ENCODE assay signal across 9 cellular contexts in genomic region chr4:86556791-86557415, GRCh38. TPM values are rescaled to one million over a fixed set of nuclear protein-coding genes. Genes with fewer than 3 reads are reported as not detected.
DNase-seq lines count a peak whose midpoint lies in the region; ATAC-seq and TF ChIP-seq lines count a peak whose summit lies in the region.
"Had no signal": no experiment of that assay in that cellular context is flagged by ENCODE, and none has a peak within 500 bp of the region (broad histone marks: within the 10 kb centered on the region; RNA-seq: fewer than 3 reads in every experiment).

No MANE protein-coding gene starts in this region.

- H3K9me3 Mint-ChIP-seq in osteocyte (ENCODE audit: unreplicated experiment): no peaks in the 10 kb centered on the region

- DNase-seq in amniotic epithelial cell (ENCODE audit: low read depth) (peak; percentile 7), osteocyte (ENCODE audit: extremely low spot score, unreplicated experiment) (no peak), NCI-H526 (lab: John Stamatoyannopoulos, UW) (no peak), cardiac septum (ENCODE audit: low spot score) (no peak), NCI-H524 (lab: John Stamatoyannopoulos, UW) (no peak)
- DNase-seq: activated T-cell treated with anti-CD3 and anti-CD28 coated beads, Interleukin-2, amount 50 U/mL, for 48 hours; Peyer's patch had no signal

- no peaks in the 10 kb centered on the region for H3K36me3 Mint-ChIP-seq in osteocyte (ENCODE audit: unreplicated experiment)

- intact Hi-C loops in cardiac septum (cut with DNase I): no loop called here

- H3K27ac Mint-ChIP-seq in osteocyte (ENCODE audit: unreplicated experiment): peak overlapping the region; percentile 98

- H3K27me3 Mint-ChIP-seq in osteocyte (ENCODE audit: unreplicated experiment): no peaks in the 10 kb centered on the region

- no peak for TF ChIP-seq CTCF in osteocyte (IDR thresholded peaks at IDR 0.05)

- peaks cover 33% of the 10 kb centered on the region for H3K4me1 Mint-ChIP-seq in osteocyte (ENCODE audit: unreplicated experiment)

- peak; percentile 36 for ATAC-seq in GM19372 (IDR thresholded peaks at IDR 0.05; ENCODE audit: low read depth, unreplicated experiment)
- ATAC-seq in HG03196 (IDR thresholded peaks at IDR 0.05; ENCODE audit: unreplicated experiment): peak; percentile 24

- peak overlapping the region; percentile 68 for H3K4me3 Mint-ChIP-seq in osteocyte (ENCODE audit: unreplicated experiment)

RNA-seq across cellular contexts. Expression of gene PTPN13, which starts 37.2 kb away (rescaled TPM):
- total RNA-seq in osteocyte (55.7 and 56.0 TPM in 2 replicates), cardiac septum (3.4 TPM)

Comparison
In these comparisons a context has a peak if more than half of its experiments do, and no peak if none do; other contexts are left out.
1. RNA of gene PTPN13, which starts 37.2 kb away (total RNA-seq): 55.7 to 56.0 TPM in osteocyte; 3.4 TPM in cardiac septum (single experiment); every median in the first group is over 10 times any median in the second.